14 cellular contexts compared by ENCODE assay signal in genomic region chr11:128311742-128312719, GRCh38.
DNase-seq lines count a peak whose midpoint lies in the region; ATAC-seq and FAIRE-seq lines count a peak whose summit lies in the region.
"Had no signal": no experiment of that assay in that cellular context is flagged by ENCODE, and none has a peak within 500 bp of the region (broad histone marks: within the 10 kb centered on the region; RNA-seq: fewer than 3 reads in every experiment).

No MANE protein-coding gene starts in this region.

- peaks cover 0 to 39% (median 29%) of the 10 kb centered on the region in 8 donors for H3K9me3 Mint-ChIP-seq in CD4-positive, alpha-beta memory T cell
- peaks cover 16% of the 10 kb centered on the region for H3K9me3 Mint-ChIP-seq in activated T-helper 17 cell treated with anti-CD3 and anti-CD28 coated beads, Interleukin-2, amount 50 U/mL, for 72 hours

- ATAC-seq in GM19023 (IDR thresholded peaks at IDR 0.05; ENCODE audit: unreplicated experiment), result peak; percentile 78
- peak; percentile 85 for ATAC-seq in HG02938 (IDR thresholded peaks at IDR 0.05; ENCODE audit: unreplicated experiment)
- ATAC-seq in activated T-helper 17 cell treated with anti-CD3 and anti-CD28 coated beads, Interleukin-2, amount 50 U/mL, for 72 hours (replicated peaks), result peak; percentile 83
- no peak for ATAC-seq in Right ventricle myocardium inferior

- peaks cover 24 to 42% of the 10 kb centered on the region in 2 donors for H3K36me3 Mint-ChIP-seq in CD4-positive, alpha-beta memory T cell
- peaks cover 16% of the 10 kb centered on the region for H3K36me3 Mint-ChIP-seq in activated T-helper 17 cell treated with anti-CD3 and anti-CD28 coated beads, Interleukin-2, amount 50 U/mL, for 72 hours (ENCODE audit: low read depth)

- no peak overlapping the region for H3K4me3 ChIP-seq in CD4-positive, alpha-beta memory T cell (ENCODE audit: low read length in 2 of 2)

- peaks cover 66% of the 10 kb centered on the region for H3K4me1 ChIP-seq in CD4-positive, alpha-beta memory T cell (ENCODE audit: insufficient read depth, low read length)

- peak in 1 of 5 donors; percentile 33 for DNase-seq in CD4-positive, alpha-beta memory T cell
- DNase-seq in NCI-H82 treated with DMSO at 0.1 percent for 48 hours (lab: John Stamatoyannopoulos, UW; ENCODE audit: unreplicated experiment), result no peak
- DNase-seq in NCI-H1694 (lab: John Stamatoyannopoulos, UW), result no peak
- DNase-seq in Right ventricle myocardium inferior (ENCODE audit: missing footprints), result no peak
- no peak for DNase-seq in RCC 7860 (ENCODE audit: low spot score)
- DNase-seq: kidney glomerular epithelial cell; occipital lobe; stimulated activated CD4-positive, alpha-beta T cell treated with anti-CD3 and anti-CD28 coated beads, Interleukin-15, amount 100 ng/mL, for 24 hours had no signal

- H3K27ac Mint-ChIP-seq in CD4-positive, alpha-beta memory T cell, result peak overlapping the region; percentile 65 to 97 (median 78)
- H3K27ac Mint-ChIP-seq in activated T-helper 17 cell treated with anti-CD3 and anti-CD28 coated beads, Interleukin-2, amount 50 U/mL, for 72 hours, result peak overlapping the region; percentile 51

- CTCF ChIA-PET in CD4-positive, alpha-beta memory T cell (lab: Charles Lee; ENCODE audit: partially characterized antibody), result interaction anchor here (1.5 to 1.7 kb wide), 2 partner anchors 9 to 11 kb away, joined by 4 to 9 read pairs; no protein-coding TSS in a partner anchor

- peaks cover 0 to 17% of the 10 kb centered on the region in 2 donors for H3K9me3 ChIP-seq in CD4-positive, alpha-beta memory T cell (ENCODE audit: control insufficient read depth in 1 of 2, low read length in 2 of 2)

- H3K27ac ChIP-seq in CD4-positive, alpha-beta memory T cell (ENCODE audit: low read depth, low read length), result no peak overlapping the region
- H3K27ac ChIP-seq: C4-2B had no signal

- peaks cover 53 to 83% (median 70%) of the 10 kb centered on the region in 4 donors for H3K4me1 Mint-ChIP-seq in CD4-positive, alpha-beta memory T cell
- peaks cover 39% of the 10 kb centered on the region for H3K4me1 Mint-ChIP-seq in activated T-helper 17 cell treated with anti-CD3 and anti-CD28 coated beads, Interleukin-2, amount 50 U/mL, for 72 hours

- no peaks in the 10 kb centered on the region for H3K27me3 ChIP-seq in CD4-positive, alpha-beta memory T cell (ENCODE audit: insufficient read depth, low read length)

- no peaks in the 10 kb centered on the region for H3K36me3 ChIP-seq in CD4-positive, alpha-beta memory T cell (ENCODE audit: insufficient read depth, low read length)

- FAIRE-seq in RCC 7860 (lab: Jason Lieb, UNC), result no peak
- FAIRE-seq: colon, H1 had no signal

- intact Hi-C loops in CD4-positive, alpha-beta memory T cell (cut with micrococcal nuclease), result no loop called here
- intact Hi-C loops in Right ventricle myocardium inferior (cut with DNase I), result no loop called here

- H3K27me3 Mint-ChIP-seq in CD4-positive, alpha-beta memory T cell, result no peaks in the 10 kb centered on the region
- H3K27me3 Mint-ChIP-seq in activated T-helper 17 cell treated with anti-CD3 and anti-CD28 coated beads, Interleukin-2, amount 50 U/mL, for 72 hours, result no peaks in the 10 kb centered on the region

- peak overlapping the region in 6 of 8 donors; percentile 1 to 88 (median 27) for H3K4me3 Mint-ChIP-seq in CD4-positive, alpha-beta memory T cell
- peak overlapping the region; percentile 59 for H3K4me3 Mint-ChIP-seq in activated T-helper 17 cell treated with anti-CD3 and anti-CD28 coated beads, Interleukin-2, amount 50 U/mL, for 72 hours

- POLR2A ChIA-PET in CD4-positive, alpha-beta memory T cell (lab: Charles Lee; ENCODE audit: partially characterized antibody), result interaction anchor here (2.6 to 21.6 kb wide), 3 partner anchors 7 to 154 kb away, joined by 11 to 541 read pairs (median 436); no protein-coding TSS in a partner anchor
